In the genomic region with DNA sequence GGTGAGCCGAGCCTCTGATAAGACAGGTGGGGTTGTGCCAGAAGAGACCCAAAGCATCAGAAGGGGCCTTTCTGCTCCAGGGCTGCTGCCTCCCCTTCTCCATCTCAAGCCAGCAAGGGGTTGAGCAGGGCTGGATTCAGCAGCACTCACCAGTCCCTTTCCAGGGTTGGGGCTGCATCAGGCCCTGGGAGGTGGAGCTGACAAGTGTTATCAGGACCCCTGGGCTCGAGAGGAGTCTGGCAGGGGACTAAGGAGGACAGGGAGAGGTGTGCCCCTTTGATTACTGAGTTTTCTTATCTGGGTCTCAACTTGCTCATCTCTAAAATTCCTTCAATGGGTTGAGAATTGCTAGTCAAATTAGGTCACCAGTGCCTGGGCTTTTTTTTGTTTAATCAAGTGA, we compare ENCODE assay signal across 7 cellular contexts.
"Had no signal": no experiment of that assay in that cellular context is flagged by ENCODE, and none has a peak within 500 bp of the region (broad histone marks: within the 10 kb centered on the region; RNA-seq: fewer than 3 reads in every experiment).

No MANE protein-coding gene starts in this region.

- ATAC-seq: GM23338, HepG2, K562 had no signal

- H2AFZ ChIP-seq: GM23338 had no signal

- H3K27ac ChIP-seq: HL-60, KMS-11 had no signal

- H3K9ac ChIP-seq: KMS-11 had no signal

- DNase-seq: H9, HCEC 1CT had no signal

- H3K4me3 ChIP-seq: GM23338, K562 had no signal

- H3K4me2 ChIP-seq: GM23338, KMS-11 had no signal
